ENCODE assay signal across 8 cellular contexts in the genomic region with DNA sequence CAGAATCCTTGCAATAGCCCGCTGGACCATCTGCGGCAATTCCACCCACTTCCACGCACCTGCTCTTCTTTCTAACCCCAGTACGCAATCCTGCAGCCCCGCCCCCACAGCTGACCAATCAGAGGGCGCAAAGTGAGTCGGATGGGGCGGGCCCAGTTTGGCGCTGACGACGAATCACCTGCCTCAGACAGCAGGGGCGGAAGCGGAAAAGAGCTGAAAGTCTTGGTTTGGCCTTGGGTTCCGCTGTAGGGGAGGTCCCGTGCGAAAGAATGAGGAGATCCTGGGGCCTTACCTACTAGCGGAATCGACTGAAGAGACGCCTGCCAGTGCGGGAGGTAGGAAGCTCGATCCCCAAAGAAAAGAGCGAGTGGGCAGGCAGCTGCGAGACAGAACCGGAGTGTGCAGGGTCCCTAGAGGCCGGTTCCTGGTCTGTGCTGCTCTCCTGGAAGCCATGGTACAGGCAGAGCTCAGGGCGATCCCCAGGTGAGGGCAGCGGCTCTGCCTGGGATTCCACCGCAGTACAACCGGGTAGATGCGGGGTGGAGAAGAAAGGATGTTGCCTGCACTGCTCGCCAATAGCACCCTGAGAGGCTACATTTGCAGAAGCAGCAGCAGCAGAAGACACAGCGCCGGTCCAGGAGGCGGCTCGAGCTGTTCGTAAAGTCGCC. TPM values are rescaled to one million over a fixed set of nuclear protein-coding genes. Genes with fewer than 3 reads are reported as not detected.
DNase-seq lines count a peak whose midpoint lies in the region; ATAC-seq, FAIRE-seq and TF ChIP-seq lines count a peak whose summit lies in the region.

Gene TMEM184C (plus strand): TSS at position 225 of the 668 bp plus-strand sequence. CDS start 560 bp downstream, outside the sequence.

- TF ChIP-seq POLR2A in HepG2 (IDR thresholded peaks at IDR 0.05; ENCODE audit: insufficient read depth in 1 of 2, low read depth in 2 of 2, low read length in 2 of 2) = peak; percentile 86 to 88

- TF ChIP-seq CTCF in CD14-positive monocyte (IDR thresholded peaks at IDR 0.05) = no peak
- 0 out of 2 replicates have a peak, but pooled peaks have one; percentile 10 for TF ChIP-seq CTCF in HepG2 (CRISPR knock-in tag; IDR thresholded peaks at IDR 0.05)

- H3K4me2 ChIP-seq in HepG2 (ENCODE audit: low read depth, low read length) = peak within 1 kb of the TSS; percentile 83

- no peaks in the 10 kb centered on the region for H4K20me1 ChIP-seq in HepG2 (ENCODE audit: insufficient read depth, low read length)

- in situ Hi-C loops in HepG2 (cut with HindIII; ENCODE audit: extremely low pct_ligation_motif_present, low pct_unique_long_range_greater_than_20kb) = no loop called here

- H3K27me3 Mint-ChIP-seq in CD14-positive monocyte (ENCODE audit: low read depth in 3 of 3) = peaks cover 2 to 9% (median 2%) of the 10 kb centered on the region in 3 donors

- H3K27ac ChIP-seq in HepG2 (ENCODE audit: extremely low read length, insufficient read depth, low read length) = peak within 1 kb of the TSS; percentile 83

- H3K36me3 ChIP-seq in HepG2 (replicated peaks in 1 of 2; ENCODE audit: control insufficient read depth in 1 of 2, insufficient read depth in 2 of 2, low read length in 2 of 2) = peaks cover 0 to 4% of the 10 kb centered on the region in 2 experiments; a peak in 1 of 5 replicates

- WGBS in HepG2 (ENCODE audit: low lambda C conversion rate) = 2% methylated on average over 17 of the region's 37 CpGs

- H2AFZ ChIP-seq in HepG2 (ENCODE audit: low read length) = peak within 1 kb of the TSS; percentile 92

- peak within 1 kb of the TSS; percentile 82 to 91 (median 85) for H3K4me3 ChIP-seq in HepG2 (replicated peaks in 1 of 3; ENCODE audit: insufficient read depth in 1 of 3, low read depth in 2 of 3, low read length in 3 of 3)

- TSS peak; percentile 85 for BruUV-seq in HepG2 (replicated peaks; lab: Mats Ljungman, UMichigan)

- POLR2A ChIA-PET in HepG2 (lab: Yijun Ruan, JAX) = interaction anchor here (0.9 to 2.3 kb wide), 4 partner anchors 11 to 115 kb away, joined by 3 to 29 read pairs (median 4); partner anchors contain the start of genes ARHGAP10 and PRMT9

- peak; percentile 96 for DNase-seq in CD14-positive monocyte (ENCODE audit: low spot score)
- peak; percentile 97 for DNase-seq in NCI-H82 (lab: John Stamatoyannopoulos, UW)
- DNase-seq in activated CD4-positive, alpha-beta T cell treated with anti-CD3 and anti-CD28 coated beads, Interleukin-2, amount 50 U/mL, for 48 hours = peak; percentile 99
- peak; percentile 83 to 94 for DNase-seq in dermis microvascular lymphatic vessel endothelial cell (ENCODE audit: low read depth in 2 of 2)
- DNase-seq in HepG2 (ENCODE audit: low spot score) = peak; percentile 92
- peak; percentile 99 for DNase-seq in stimulated activated CD4-positive, alpha-beta T cell treated with anti-CD3 and anti-CD28 coated beads, Interleukin-4, amount 100 ng/mL, for 1 hour

- no peaks in the 10 kb centered on the region; a peak in 1 of 5 replicates for H3K27me3 ChIP-seq in HepG2 (ENCODE audit: control insufficient read depth in 1 of 2, insufficient read depth in 2 of 2, low read length in 2 of 2)

- no peaks in the 10 kb centered on the region for H3K9me3 ChIP-seq in HepG2 (ENCODE audit: low read length)

- H3K9me3 Mint-ChIP-seq in CD14-positive monocyte = no peaks in the 10 kb centered on the region

- CTCF ChIA-PET in HepG2 (lab: Yijun Ruan, JAX; ENCODE audit: low intra/inter-chr PET ratio, low total read pairs) = interaction anchor here (1.0 kb wide), 1 partner anchor 249 kb away, joined by 4 read pairs; no protein-coding TSS in a partner anchor

- H3K4me3 Mint-ChIP-seq in CD14-positive monocyte = peak within 1 kb of the TSS; percentile 99 to 100

- peak within 1 kb of the TSS; percentile 97 to 100 (median 99) for H3K27ac Mint-ChIP-seq in CD14-positive monocyte

- peak; percentile 93 for FAIRE-seq in HepG2 (lab: Jason Lieb, UNC)

- peaks cover 16% of the 10 kb centered on the region for H3K79me2 ChIP-seq in HepG2 (ENCODE audit: insufficient read depth, low read length)

- peaks cover 14 to 26% of the 10 kb centered on the region in 2 donors for H3K36me3 Mint-ChIP-seq in CD14-positive monocyte

- H3K9ac ChIP-seq in HepG2 (ENCODE audit: insufficient read depth, low read depth, low read length) = peak within 1 kb of the TSS; percentile 89

- intact Hi-C loops in CD14-positive monocyte (cut with micrococcal nuclease) = loop anchor here in 1 of 2 donors (5.0 kb wide), 1 partner anchor 65 kb away; the partner anchor contains the start of gene PRMT9
- intact Hi-C loops in HepG2 (cut with micrococcal nuclease; ENCODE audit: unreplicated experiment) = loop anchor here (5.0 kb wide), 2 partner anchors 65 to 115 kb away; partner anchors contain the start of genes ARHGAP10 and PRMT9

- ATAC-seq in GM19397 (IDR thresholded peaks at IDR 0.05; ENCODE audit: unreplicated experiment) (peak; percentile 100), HG03571 (IDR thresholded peaks at IDR 0.05; ENCODE audit: unreplicated experiment) (peak; percentile 100), HepG2 (peak; percentile 99)

- H3K4me1 ChIP-seq in HepG2 (ENCODE audit: insufficient read depth, low read length) = peaks cover 30% of the 10 kb centered on the region

- 0 out of 4 replicates have a peak, but pooled peaks of 1 of the 2 experiments have one; percentile 16 for TF ChIP-seq EP300 in HepG2 (IDR thresholded peaks at IDR 0.05; ENCODE audit: low read depth in 2 of 2, low read length in 2 of 2)
- no peak for TF ChIP-seq EP300 in HepG2 (CRISPR knock-in tag; IDR thresholded peaks at IDR 0.05; ENCODE audit: borderline replicate concordance)

- 0 out of 2 replicates have a peak, but pooled peaks have one; percentile 21 for TF ChIP-seq RAD21 in HepG2 (CRISPR knock-in tag; IDR thresholded peaks at IDR 0.05)

- H3K4me1 Mint-ChIP-seq in CD14-positive monocyte = peaks cover 33% of the 10 kb centered on the region

TF ChIP-seq in HepG2, 621 proteins besides CTCF, POLR2A, EP300 and RAD21 (continues in another document):
- TF ChIP-seq ZFX (CRISPR knock-in tag; IDR thresholded peaks at IDR 0.05; ENCODE audit: low read depth) = peak; percentile 95
- no peak for TF ChIP-seq SNAPC5 (CRISPR knock-in tag; IDR thresholded peaks at IDR 0.05; ENCODE audit: borderline replicate concordance)
- TF ChIP-seq, protein P1, sequence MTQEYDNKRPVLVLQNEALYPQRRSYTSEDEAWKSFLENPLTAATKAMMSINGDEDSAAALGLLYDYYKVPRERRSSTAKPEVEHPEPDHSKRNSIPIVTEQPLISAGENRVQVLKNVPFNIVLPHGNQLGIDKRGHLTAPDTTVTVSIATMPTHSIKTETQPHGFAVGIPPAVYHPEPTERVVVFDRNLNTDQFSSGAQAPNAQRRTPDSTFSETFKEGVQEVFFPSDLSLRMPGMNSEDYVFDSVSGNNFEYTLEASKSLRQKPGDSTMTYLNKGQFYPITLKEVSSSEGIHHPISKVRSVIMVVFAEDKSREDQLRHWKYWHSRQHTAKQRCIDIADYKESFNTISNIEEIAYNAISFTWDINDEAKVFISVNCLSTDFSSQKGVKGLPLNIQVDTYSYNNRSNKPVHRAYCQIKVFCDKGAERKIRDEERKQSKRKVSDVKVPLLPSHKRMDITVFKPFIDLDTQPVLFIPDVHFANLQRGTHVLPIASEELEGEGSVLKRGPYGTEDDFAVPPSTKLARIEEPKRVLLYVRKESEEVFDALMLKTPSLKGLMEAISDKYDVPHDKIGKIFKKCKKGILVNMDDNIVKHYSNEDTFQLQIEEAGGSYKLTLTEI (CRISPR knock-in tag; conservative IDR thresholded peaks at IDR 0.05) = no peak
- TF ChIP-seq EZH2 (conservative IDR thresholded peaks at IDR 0.05; ENCODE audit: low read depth, low read length) = no peak
- no peak for TF ChIP-seq TBL1XR1 (IDR thresholded peaks at IDR 0.05; ENCODE audit: borderline replicate concordance, low read length, partially characterized antibody)
- peak; percentile 78; the same call in 1 of the 2 replicates for TF ChIP-seq KAT7 (CRISPR knock-in tag; IDR thresholded peaks at IDR 0.05; ENCODE audit: borderline replicate concordance)
- TF ChIP-seq ZNF740 (CRISPR knock-in tag; IDR thresholded peaks at IDR 0.05) = no peak
- TF ChIP-seq ZNF20 (CRISPR knock-in tag; IDR thresholded peaks at IDR 0.05) = no peak
- peak; percentile 31 for TF ChIP-seq IKZF4 (CRISPR knock-in tag; IDR thresholded peaks at IDR 0.05; ENCODE audit: borderline replicate concordance, low read depth, not compliant biosample characterization)

RNA-seq across cellular contexts. Expression of gene TMEM184C, which starts in this region (rescaled TPM):
- 10 to 100 TPM; 20.7 to 36.4 TPM for polyA plus RNA-seq in CD14-positive monocyte
- total RNA-seq in dermis microvascular lymphatic vessel endothelial cell = 23.2 and 30.1 TPM in 2 replicates
- 26.1 and 30.8 TPM in 2 replicates for total RNA-seq in HepG2 (2016; rRNA removed; fragmentation: Illumina TruSeq; extraction: Trizol)
- total RNA-seq in HepG2 (2016; cell fraction: cytosol; rRNA removed; fragmentation: Illumina TruSeq; extraction: Trizol; ENCODE audit: low read depth) = 7.8 and 8.1 TPM in 2 replicates
- total RNA-seq in HepG2 (2016; cell fraction: insoluble cytoplasmic fraction; rRNA removed; fragmentation: Illumina TruSeq; extraction: Trizol) = 26.3 and 32.2 TPM in 2 replicates
- 20.7 and 22.9 TPM in 2 replicates for total RNA-seq in HepG2 (2016; cell fraction: membrane; rRNA removed; fragmentation: Illumina TruSeq; extraction: Trizol)
- 17.8 and 18.4 TPM in 2 replicates for total RNA-seq in HepG2 (2016; cell fraction: nucleus; rRNA removed; fragmentation: Illumina TruSeq; extraction: Trizol)
- polyA plus RNA-seq in HepG2 (2011; rRNA removed) = 13.0 and 13.9 TPM in 2 replicates
- polyA plus RNA-seq in HepG2 (2011; cell fraction: cytosol; rRNA removed) = 5.7 and 9.1 TPM in 2 replicates
- polyA plus RNA-seq in HepG2 (2011; cell fraction: nucleus; rRNA removed) = 3.9 and 5.7 TPM in 2 replicates
- polyA plus RNA-seq in HepG2 (2012) = 12.8 and 13.3 TPM in 2 replicates
- polyA plus RNA-seq in HepG2 (2016; cell fraction: cytosol; fragmentation: Illumina TruSeq; extraction: Trizol; ENCODE audit: low read depth) = 4.0 and 5.1 TPM in 2 replicates
- polyA plus RNA-seq in HepG2 (2016; cell fraction: insoluble cytoplasmic fraction; fragmentation: Illumina TruSeq; extraction: Trizol; ENCODE audit: low read depth) = 25.3 and 26.8 TPM in 2 replicates
- polyA plus RNA-seq in HepG2 (2016; cell fraction: membrane; fragmentation: Illumina TruSeq; extraction: Trizol; ENCODE audit: low read depth) = 11.8 and 13.4 TPM in 2 replicates
- 21.5 and 22.0 TPM in 2 replicates for polyA plus RNA-seq in HepG2 (2016; cell fraction: nucleus; fragmentation: Illumina TruSeq; extraction: Trizol; ENCODE audit: insufficient read depth, low read depth)
- polyA minus RNA-seq in HepG2 (2011; rRNA and poly(A)+ RNA removed; ENCODE audit: low replicate concordance) = 18.5 and 24.2 TPM in 2 replicates
- polyA minus RNA-seq in HepG2 (2011; cell fraction: cytosol; rRNA and poly(A)+ RNA removed) = 15.5 and 20.3 TPM in 2 replicates
- 21.1 and 21.3 TPM in 2 replicates for polyA minus RNA-seq in HepG2 (2011; cell fraction: nucleus; rRNA and poly(A)+ RNA removed)

Comparison
In these comparisons a context has a peak if more than half of its experiments do, and no peak if none do; other contexts are left out.
1. Peak in every context shown above with its lines: DNase-seq, ATAC-seq, H3K4me3 ChIP-seq and H3K27ac ChIP-seq.